In genomic region chr1:33471416-33471815, GRCh38 we compare ENCODE assay signal across 2 cellular contexts.
TF ChIP-seq lines count a peak whose summit lies in the region.

No MANE protein-coding gene starts in this region.

TF ChIP-seq in SK-N-SH, 30 proteins besides CTCF, POLR2A, EP300 and RAD21 (continued from another document):
- TF ChIP-seq USF1 (IDR thresholded peaks at IDR 0.05; ENCODE audit: borderline replicate concordance, low read depth): no peak
- TF ChIP-seq RXRA (IDR thresholded peaks at IDR 0.05; ENCODE audit: borderline replicate concordance, low read depth): no peak
- no peak for TF ChIP-seq TAF1 (IDR thresholded peaks at IDR 0.05; ENCODE audit: borderline replicate concordance, low read depth, low read length)
- no peak for TF ChIP-seq NFIC (IDR thresholded peaks at IDR 0.05; ENCODE audit: borderline replicate concordance)
- no peak for TF ChIP-seq CHD2 (IDR thresholded peaks at IDR 0.05; ENCODE audit: low read length, partially characterized antibody)
- TF ChIP-seq, protein P1, sequence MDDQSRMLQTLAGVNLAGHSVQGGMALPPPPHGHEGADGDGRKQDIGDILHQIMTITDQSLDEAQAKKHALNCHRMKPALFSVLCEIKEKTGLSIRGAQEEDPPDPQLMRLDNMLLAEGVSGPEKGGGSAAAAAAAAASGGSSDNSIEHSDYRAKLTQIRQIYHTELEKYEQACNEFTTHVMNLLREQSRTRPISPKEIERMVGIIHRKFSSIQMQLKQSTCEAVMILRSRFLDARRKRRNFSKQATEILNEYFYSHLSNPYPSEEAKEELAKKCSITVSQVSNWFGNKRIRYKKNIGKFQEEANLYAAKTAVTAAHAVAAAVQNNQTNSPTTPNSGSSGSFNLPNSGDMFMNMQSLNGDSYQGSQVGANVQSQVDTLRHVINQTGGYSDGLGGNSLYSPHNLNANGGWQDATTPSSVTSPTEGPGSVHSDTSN (IDR thresholded peaks at IDR 0.05): no peak
- TF ChIP-seq RCOR1 (IDR thresholded peaks at IDR 0.05; ENCODE audit: low read length): no peak
- no peak for TF ChIP-seq GATA2 (CRISPR knock-in tag; IDR thresholded peaks at IDR 0.05)
- no peak for TF ChIP-seq RFX5 (IDR thresholded peaks at IDR 0.05; ENCODE audit: low read length)

TF ChIP-seq in SK-N-SH treated with all-trans-retinoic acid at 6 μM for 48 hours, 23 proteins besides CTCF, POLR2A, EP300 and RAD21 (continued from another document):
- TF ChIP-seq, protein P2, sequence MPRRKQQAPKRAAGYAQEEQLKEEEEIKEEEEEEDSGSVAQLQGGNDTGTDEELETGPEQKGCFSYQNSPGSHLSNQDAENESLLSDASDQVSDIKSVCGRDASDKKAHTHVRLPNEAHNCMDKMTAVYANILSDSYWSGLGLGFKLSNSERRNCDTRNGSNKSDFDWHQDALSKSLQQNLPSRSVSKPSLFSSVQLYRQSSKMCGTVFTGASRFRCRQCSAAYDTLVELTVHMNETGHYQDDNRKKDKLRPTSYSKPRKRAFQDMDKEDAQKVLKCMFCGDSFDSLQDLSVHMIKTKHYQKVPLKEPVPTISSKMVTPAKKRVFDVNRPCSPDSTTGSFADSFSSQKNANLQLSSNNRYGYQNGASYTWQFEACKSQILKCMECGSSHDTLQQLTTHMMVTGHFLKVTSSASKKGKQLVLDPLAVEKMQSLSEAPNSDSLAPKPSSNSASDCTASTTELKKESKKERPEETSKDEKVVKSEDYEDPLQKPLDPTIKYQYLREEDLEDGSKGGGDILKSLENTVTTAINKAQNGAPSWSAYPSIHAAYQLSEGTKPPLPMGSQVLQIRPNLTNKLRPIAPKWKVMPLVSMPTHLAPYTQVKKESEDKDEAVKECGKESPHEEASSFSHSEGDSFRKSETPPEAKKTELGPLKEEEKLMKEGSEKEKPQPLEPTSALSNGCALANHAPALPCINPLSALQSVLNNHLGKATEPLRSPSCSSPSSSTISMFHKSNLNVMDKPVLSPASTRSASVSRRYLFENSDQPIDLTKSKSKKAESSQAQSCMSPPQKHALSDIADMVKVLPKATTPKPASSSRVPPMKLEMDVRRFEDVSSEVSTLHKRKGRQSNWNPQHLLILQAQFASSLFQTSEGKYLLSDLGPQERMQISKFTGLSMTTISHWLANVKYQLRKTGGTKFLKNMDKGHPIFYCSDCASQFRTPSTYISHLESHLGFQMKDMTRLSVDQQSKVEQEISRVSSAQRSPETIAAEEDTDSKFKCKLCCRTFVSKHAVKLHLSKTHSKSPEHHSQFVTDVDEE (CRISPR knock-in tag; IDR thresholded peaks at IDR 0.05): no peak
- TF ChIP-seq ZNF565 (CRISPR knock-in tag; conservative IDR thresholded peaks at IDR 0.05; ENCODE audit: low read depth): no peak
- TF ChIP-seq BACH2 (CRISPR knock-in tag; IDR thresholded peaks at IDR 0.05; ENCODE audit: borderline replicate concordance): no peak
- no peak for TF ChIP-seq ARNTL (CRISPR knock-in tag; IDR thresholded peaks at IDR 0.05; ENCODE audit: borderline replicate concordance, low read depth)
- TF ChIP-seq GLIS3 (CRISPR knock-in tag; IDR thresholded peaks at IDR 0.05): no peak
- no peak for TF ChIP-seq PATZ1 (CRISPR knock-in tag; IDR thresholded peaks at IDR 0.05; ENCODE audit: borderline replicate concordance)
- TF ChIP-seq ZFP3 (CRISPR knock-in tag; IDR thresholded peaks at IDR 0.05): no peak
- no peak for TF ChIP-seq PPARA (CRISPR knock-in tag; IDR thresholded peaks at IDR 0.05; ENCODE audit: borderline replicate concordance)
- TF ChIP-seq SNAI2 (CRISPR knock-in tag; IDR thresholded peaks at IDR 0.05): no peak
- no peak for TF ChIP-seq ESRRG (CRISPR knock-in tag; IDR thresholded peaks at IDR 0.05)
